ENCODE assay signal across 9 cellular contexts in genomic region chr17:4788807-4789700, GRCh38. TPM values are rescaled to one million over a fixed set of nuclear protein-coding genes. Genes with fewer than 3 reads are reported as not detected.
A peak's percentile ranks its signal among the peaks of the same experiment; 100 is the strongest.
DNase-seq lines count a peak whose midpoint lies in the region; ATAC-seq, FAIRE-seq and TF ChIP-seq lines count a peak whose summit lies in the region.
"Had no signal": no experiment of that assay in that cellular context is flagged by ENCODE, and none has a peak within 500 bp of the region (broad histone marks: within the 10 kb centered on the region; RNA-seq: fewer than 3 reads in every experiment).

Gene GLTPD2 (plus strand): TSS chr17:4788964. CDS start chr17:4789012, 48 bp downstream.

- BruUV-seq in PC-9 (replicated peaks; lab: Mats Ljungman, UMichigan), result TSS peak; percentile 56

- peak; percentile 62 for DNase-seq in NCI-H748 (lab: John Stamatoyannopoulos, UW; ENCODE audit: unreplicated experiment)
- no peak for DNase-seq in NCI-H748 treated with DMSO at 0.1 percent for 48 hours (lab: John Stamatoyannopoulos, UW)
- peak in 1 of 2 experiments; percentile 27 for DNase-seq in PC-9
- no peak for DNase-seq in epithelial cell of proximal tubule (ENCODE audit: low read depth)
- DNase-seq in osteocyte (ENCODE audit: extremely low spot score, unreplicated experiment), result no peak
- DNase-seq in GM19239 (ENCODE audit: insufficient read length, low spot score), result no peak

- H3K4me3 ChIP-seq in PC-9 (peak within 1 kb of the TSS; percentile 84), epithelial cell of proximal tubule (ENCODE audit: low read depth, low read length) (peak within 1 kb of the TSS; percentile 65)

- H3K79me2 ChIP-seq in PC-9 (ENCODE audit: low read depth), result peaks cover 15% of the 10 kb centered on the region; the same call in 1 of the 2 replicates

- H3K4me3 Mint-ChIP-seq in osteocyte (ENCODE audit: unreplicated experiment), result peak within 1 kb of the TSS; percentile 79

- no peaks in the 10 kb centered on the region for H3K27me3 ChIP-seq in PC-9 (ENCODE audit: insufficient read depth, low read depth)

- peaks cover 17% of the 10 kb centered on the region for H3K4me1 Mint-ChIP-seq in osteocyte (ENCODE audit: unreplicated experiment)

- H4K20me1 ChIP-seq in PC-9 (ENCODE audit: insufficient read depth), result no peaks in the 10 kb centered on the region

- no peaks in the 10 kb centered on the region for H3K36me3 ChIP-seq in PC-9 (ENCODE audit: low read depth)

- POLR2A ChIA-PET in PC-9 (lab: Charles Lee; ENCODE audit: unreplicated experiment), result no interaction called here

- no peaks in the 10 kb centered on the region for H3K9me3 Mint-ChIP-seq in osteocyte (ENCODE audit: unreplicated experiment)

- ATAC-seq in HG02981 (IDR thresholded peaks at IDR 0.05; ENCODE audit: unreplicated experiment) (no peak), GM18519 (IDR thresholded peaks at IDR 0.05; ENCODE audit: low FRiP score, unreplicated experiment) (no peak)

- no peak for FAIRE-seq in GM19239 (lab: Jason Lieb, UNC)
- FAIRE-seq: G401.6 had no signal

- H3K9me3 ChIP-seq in PC-9 (ENCODE audit: insufficient read depth, low read depth), result no peaks in the 10 kb centered on the region

- H3K27ac ChIP-seq in PC-9, result peak within 1 kb of the TSS; percentile 69

- H3K4me1 ChIP-seq in PC-9 (replicated peaks; ENCODE audit: insufficient read depth), result peaks cover 20% of the 10 kb centered on the region

- peaks cover 3% of the 10 kb centered on the region for H3K27me3 Mint-ChIP-seq in osteocyte (ENCODE audit: unreplicated experiment)

- CTCF ChIA-PET in PC-9 (lab: Charles Lee), result interaction anchor here (0.5 to 2.2 kb wide), 6 partner anchors 18 to 586 kb away, joined by 3 to 18 read pairs (median 6); partner anchors contain the start of genes ARRB2, MED11 and PLD2

- no peaks in the 10 kb centered on the region for H3K9me2 ChIP-seq in PC-9 (ENCODE audit: insufficient read depth)

- H2AFZ ChIP-seq in PC-9, result peak within 1 kb of the TSS; percentile 96

- peak within 1 kb of the TSS; percentile 94 for H3K4me2 ChIP-seq in PC-9

- H3F3A ChIP-seq in PC-9 (ENCODE audit: insufficient read depth, low read depth), result peaks cover 24% of the 10 kb centered on the region

- H3K36me3 Mint-ChIP-seq in osteocyte (ENCODE audit: unreplicated experiment), result no peaks in the 10 kb centered on the region

- H3K27ac Mint-ChIP-seq in osteocyte (ENCODE audit: unreplicated experiment), result peak within 1 kb of the TSS; percentile 76

- TF ChIP-seq CTCF in PC-9 (conservative IDR thresholded peaks at IDR 0.05) (no peak; the same call in 1 of the 2 replicates), epithelial cell of proximal tubule (conservative IDR thresholded peaks at IDR 0.05; ENCODE audit: low read depth, low read length) (no peak), osteocyte (IDR thresholded peaks at IDR 0.05) (no peak)

- intact Hi-C loops in PC-9 (cut with micrococcal nuclease; ENCODE audit: unreplicated experiment), result no loop called here

RNA-seq across cellular contexts. Expression of gene GLTPD2, which starts in this region (rescaled TPM):
- total RNA-seq in PC-9 (2021) (not detected in 2 replicates), epithelial cell of proximal tubule (not detected in 2 replicates), osteocyte (not detected in 2 replicates)
